In the genomic region with DNA sequence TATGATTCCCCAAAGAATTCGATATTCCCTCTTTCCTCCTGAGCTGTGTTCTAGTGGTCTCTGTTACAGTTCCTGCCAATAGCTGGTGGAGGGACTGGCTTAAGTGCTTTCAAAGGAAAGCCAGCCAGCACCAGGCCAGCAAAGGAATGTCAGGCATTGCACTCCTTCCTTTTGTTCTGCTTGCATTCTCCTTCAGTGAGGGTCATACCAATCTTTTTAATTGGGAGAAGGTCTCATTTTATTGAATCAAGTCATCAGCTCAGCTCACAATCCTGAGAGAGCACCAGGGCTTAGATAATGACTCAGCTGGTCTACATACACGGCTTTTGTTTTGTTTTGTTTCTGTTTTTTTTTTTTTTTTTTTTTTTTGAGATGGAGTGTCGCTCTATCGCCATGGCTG, we compare ENCODE assay signal across 1 cellular context.
A peak's percentile ranks its signal among the peaks of the same experiment; 100 is the strongest.
TF ChIP-seq lines count a peak whose summit lies in the region.

No MANE protein-coding gene starts in this region.

TF ChIP-seq in SK-N-SH, 30 proteins besides CTCF, POLR2A, EP300 and RAD21 (continued from another document):
- TF ChIP-seq, protein P1, sequence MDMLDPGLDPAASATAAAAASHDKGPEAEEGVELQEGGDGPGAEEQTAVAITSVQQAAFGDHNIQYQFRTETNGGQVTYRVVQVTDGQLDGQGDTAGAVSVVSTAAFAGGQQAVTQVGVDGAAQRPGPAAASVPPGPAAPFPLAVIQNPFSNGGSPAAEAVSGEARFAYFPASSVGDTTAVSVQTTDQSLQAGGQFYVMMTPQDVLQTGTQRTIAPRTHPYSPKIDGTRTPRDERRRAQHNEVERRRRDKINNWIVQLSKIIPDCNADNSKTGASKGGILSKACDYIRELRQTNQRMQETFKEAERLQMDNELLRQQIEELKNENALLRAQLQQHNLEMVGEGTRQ (IDR thresholded peaks at IDR 0.05; ENCODE audit: borderline replicate concordance, low read depth, low read length), result no peak
- peak; percentile 75 for TF ChIP-seq FOSL2 (IDR thresholded peaks at IDR 0.05; ENCODE audit: borderline replicate concordance, low read depth)
